Comparison of ENCODE assay signal across 9 cellular contexts in the genomic region with DNA sequence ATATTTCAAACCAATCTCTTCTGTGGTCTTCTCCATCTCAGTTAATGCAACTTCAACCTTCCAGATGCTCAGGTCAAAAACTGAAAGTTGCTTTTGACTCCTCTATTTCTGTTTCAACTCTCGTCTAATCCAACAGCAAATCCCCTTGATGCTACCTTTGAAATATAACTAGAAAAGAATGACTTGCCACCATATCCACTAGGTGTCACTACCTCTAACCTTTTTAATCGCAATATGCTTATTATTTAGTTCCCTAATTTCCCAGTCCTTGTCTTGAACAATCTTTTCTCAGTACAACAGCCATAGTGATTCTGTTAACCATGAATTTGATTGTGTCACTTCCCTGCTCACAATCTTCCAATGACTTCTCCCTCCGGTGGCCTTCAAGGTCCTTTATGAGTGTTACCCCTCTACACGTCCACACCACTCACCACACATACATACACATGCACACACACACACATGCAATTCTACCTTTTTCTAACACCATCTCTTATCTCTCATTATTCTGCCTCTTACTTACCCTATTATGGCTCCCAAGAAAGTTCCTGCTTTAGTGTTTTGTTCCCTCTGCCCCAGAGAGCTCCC.
DNase-seq lines count a peak whose midpoint lies in the region; ATAC-seq and TF ChIP-seq lines count a peak whose summit lies in the region.
"Had no signal": no experiment of that assay in that cellular context is flagged by ENCODE, and none has a peak within 500 bp of the region (broad histone marks: within the 10 kb centered on the region; RNA-seq: fewer than 3 reads in every experiment).

No MANE protein-coding gene starts in this region.

- no peaks in the 10 kb centered on the region for H4K20me1 ChIP-seq in GM23248 (ENCODE audit: insufficient read depth)

- H3F3A ChIP-seq in GM23248 (ENCODE audit: insufficient read depth): no peaks in the 10 kb centered on the region

- TF ChIP-seq CTCF in epithelial cell of esophagus (IDR thresholded peaks at IDR 0.05; ENCODE audit: insufficient read depth, low read depth, low read length, missing control alignments): peak; percentile 22

- H2AFZ ChIP-seq in GM23248: peak overlapping the region; percentile 24; the same call in 1 of the 2 replicates

- no peaks in the 10 kb centered on the region for H3K36me3 ChIP-seq in GM23248 (ENCODE audit: low read depth)

- H3K9me2 ChIP-seq in GM23248 (ENCODE audit: insufficient read depth): no peaks in the 10 kb centered on the region

- DNase-seq in GM03348 (ENCODE audit: low spot score): peak; percentile 23
- DNase-seq in GM23248: peak; percentile 34
- peak; percentile 22 for DNase-seq in NCI-H460 (ENCODE audit: extremely low read depth, low read depth)
- DNase-seq in epithelial cell of esophagus (ENCODE audit: low read depth): peak; percentile 31
- no peak for DNase-seq in cortex of kidney (lab: John Stamatoyannopoulos, UW)
- no peak for DNase-seq in activated CD4-positive, alpha-beta T cell treated with anti-CD3 and anti-CD28 coated beads, Interleukin-2, amount 50 U/mL, for 4 hours

- ATAC-seq in HG02973 (IDR thresholded peaks at IDR 0.05; ENCODE audit: unreplicated experiment) (no peak), GM21619 (IDR thresholded peaks at IDR 0.05; ENCODE audit: unreplicated experiment) (no peak)
- ATAC-seq: K562 had no signal

- H3K79me2 ChIP-seq in GM23248 (ENCODE audit: insufficient read depth): no peaks in the 10 kb centered on the region

- H3K9me3 ChIP-seq in GM23248 (ENCODE audit: low read depth): no peaks in the 10 kb centered on the region

- WGBS in GM23248 (ENCODE audit: low coverage in 1 of 2, low lambda C conversion rate in 2 of 2, missing lambda C conversion rate in 2 of 2), 2 experiments: 69% methylated on average over 4 of the region's 4 CpGs

- peaks cover 14% of the 10 kb centered on the region for H3K4me1 ChIP-seq in GM23248 (ENCODE audit: insufficient read depth)

- no peak overlapping the region for H3K4me2 ChIP-seq in GM23248 (ENCODE audit: unreplicated experiment)

- in situ Hi-C loops in GM23248 (cut with MboI): no loop called here

- H3K4me3 ChIP-seq in GM23248 (no peak overlapping the region), epithelial cell of esophagus (ENCODE audit: low read length) (no peak overlapping the region)
- H3K4me3 ChIP-seq: K562 had no signal

- no peak overlapping the region for H3K9ac ChIP-seq in GM23248

- no peaks in the 10 kb centered on the region for H3K27me3 ChIP-seq in GM23248 (replicated peaks; ENCODE audit: insufficient read depth)

- no peak overlapping the region for H3K27ac ChIP-seq in GM23248

Comparison
In these comparisons a context has a peak if more than half of its experiments do, and no peak if none do; other contexts are left out.
1. DNase-seq: peak in GM03348 (single experiment), GM23248 (single experiment), NCI-H460 (single experiment) and epithelial cell of esophagus (single experiment); none in cortex of kidney (single experiment) and activated CD4-positive, alpha-beta T cell treated with anti-CD3 and anti-CD28 coated beads, Interleukin-2, amount 50 U/mL, for 4 hours (0 of 2).